In the genomic region with DNA sequence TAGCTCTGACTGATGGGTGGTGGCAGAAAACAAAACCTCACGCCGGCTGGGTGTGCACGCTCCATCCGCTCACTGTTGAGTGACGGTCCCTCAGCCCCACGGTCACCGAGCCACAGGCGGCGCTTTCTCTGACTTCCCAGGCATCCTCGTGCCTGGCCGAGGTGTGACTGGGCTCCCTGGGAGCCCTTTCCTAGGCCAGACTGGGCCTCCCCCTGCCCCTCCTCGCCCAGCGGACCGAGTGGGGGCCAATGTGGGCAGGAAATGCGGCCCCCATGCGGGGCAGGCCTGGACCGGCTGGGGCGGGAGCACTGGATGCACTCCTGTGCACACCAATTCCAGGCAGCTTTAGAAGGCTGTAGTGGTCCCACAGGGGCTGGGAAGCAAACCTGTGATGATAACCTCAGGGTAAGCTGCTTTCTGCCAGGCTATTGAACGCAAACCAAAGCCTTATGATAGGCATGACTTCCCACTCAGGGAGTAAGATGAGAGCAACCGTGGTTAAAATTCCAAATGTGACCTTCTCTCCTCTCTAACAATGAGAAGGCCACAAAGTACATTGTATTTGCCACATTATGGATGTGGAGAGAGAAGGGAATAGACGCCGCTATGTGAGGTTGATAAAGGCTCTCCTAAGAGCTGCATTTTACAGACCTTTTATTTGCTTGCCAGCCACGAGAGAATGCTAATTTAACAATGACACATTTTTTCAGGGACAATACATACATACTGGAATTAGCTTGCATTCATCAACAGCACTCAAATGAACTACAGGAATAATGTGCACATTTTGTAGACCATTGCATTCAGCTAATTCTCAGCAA, we compare ENCODE assay signal across 16 cellular contexts.
DNase-seq lines count a peak whose midpoint lies in the region; ATAC-seq lines count a peak whose summit lies in the region.
"Had no signal": no experiment of that assay in that cellular context is flagged by ENCODE, and none has a peak within 500 bp of the region (broad histone marks: within the 10 kb centered on the region; RNA-seq: fewer than 3 reads in every experiment).

No MANE protein-coding gene starts in this region.

- ATAC-seq in activated T-helper 17 cell treated with anti-CD3 and anti-CD28 coated beads, Interleukin-2, amount 50 U/mL, for 72 hours (replicated peaks): no peak
- no peak for ATAC-seq in stimulated activated memory B cell treated with anti-CD40 and anti-IgM and Interleukin-4, amounts not matched to agents 10 μg/mL and 1 μg/mL and 100 μg/mL, for 72 hours
- no peak for ATAC-seq in natural killer cell treated with Interleukin-12 subunit alpha and Interleukin-12 subunit beta and Interleukin-15 and Interleukin-18, amount 100 ng/mL, for 72 hours
- ATAC-seq in left colon: no peak
- ATAC-seq in HG02798 (IDR thresholded peaks at IDR 0.05; ENCODE audit: poor library complexity, unreplicated experiment): no peak
- ATAC-seq: A549; activated CD8-positive, alpha-beta T cell treated with anti-CD3 and anti-CD28 coated beads, Interleukin-2, amount 10 ng/mL, durations not matched to agents 7 days and 5 days; gastroesophageal sphincter; pancreas had no signal

- DNase-seq in T-helper 1 cell (no peak), globus pallidus (ENCODE audit: low spot score) (peak; percentile 29), left colon (no peak)
- no peak for DNase-seq in natural killer cell treated with Interleukin-12 subunit alpha and Interleukin-12 subunit beta and Interleukin-15 and Interleukin-18, amount 100 ng/mL, for 72 hours (ENCODE audit: low spot score)
- DNase-seq: activated CD8-positive, alpha-beta T cell treated with anti-CD3 and anti-CD28 coated beads, Interleukin-2, amount 10 ng/mL, durations not matched to agents 7 days and 5 days; NCI-H446 treated with DMSO at 0.1 percent for 48 hours; small intestine had no signal

- no peak overlapping the region for H3K4me3 Mint-ChIP-seq in T-helper 1 cell treated with Interleukin-12 subunit alpha and Interleukin-12 subunit beta and Interleukin-4 antibody, amounts not matched to agents 30 μg/mL and 1 μg/mL, for 36 hours
- H3K4me3 Mint-ChIP-seq in activated T-helper 17 cell treated with anti-CD3 and anti-CD28 coated beads, Interleukin-2, amount 50 U/mL, for 72 hours: no peak overlapping the region
- H3K4me3 Mint-ChIP-seq in stimulated activated memory B cell treated with anti-CD40 and anti-IgM and Interleukin-4, amounts not matched to agents 10 μg/mL and 1 μg/mL and 100 μg/mL, for 72 hours: no peak overlapping the region
- no peak overlapping the region for H3K4me3 Mint-ChIP-seq in natural killer cell treated with Interleukin-12 subunit alpha and Interleukin-12 subunit beta and Interleukin-15 and Interleukin-18, amount 100 ng/mL, for 72 hours
- H3K4me3 Mint-ChIP-seq: activated CD8-positive, alpha-beta T cell treated with anti-CD3 and anti-CD28 coated beads, Interleukin-2, amount 10 ng/mL, durations not matched to agents 7 days and 5 days; CD14-positive monocyte; type B pancreatic cell had no signal

- H3K27ac Mint-ChIP-seq in T-helper 1 cell treated with Interleukin-12 subunit alpha and Interleukin-12 subunit beta and Interleukin-4 antibody, amounts not matched to agents 30 μg/mL and 1 μg/mL, for 36 hours: peak overlapping the region; percentile 8
- peak overlapping the region; percentile 50 for H3K27ac Mint-ChIP-seq in activated T-helper 17 cell treated with anti-CD3 and anti-CD28 coated beads, Interleukin-2, amount 50 U/mL, for 72 hours
- H3K27ac Mint-ChIP-seq in stimulated activated memory B cell treated with anti-CD40 and anti-IgM and Interleukin-4, amounts not matched to agents 10 μg/mL and 1 μg/mL and 100 μg/mL, for 72 hours: peak overlapping the region; percentile 6
- peak overlapping the region in 1 of 2 donors; percentile 54 for H3K27ac Mint-ChIP-seq in natural killer cell treated with Interleukin-12 subunit alpha and Interleukin-12 subunit beta and Interleukin-15 and Interleukin-18, amount 100 ng/mL, for 72 hours
- H3K27ac Mint-ChIP-seq: activated CD8-positive, alpha-beta T cell treated with anti-CD3 and anti-CD28 coated beads, Interleukin-2, amount 10 ng/mL, durations not matched to agents 7 days and 5 days; type B pancreatic cell had no signal

- intact Hi-C loops in left colon (cut with DNase I, micrococcal nuclease): loop anchor here in 1 of 2 donors (10.0 kb wide), 1 partner anchor 364 kb away; no protein-coding TSS in a partner anchor

- H3K27me3 Mint-ChIP-seq in T-helper 1 cell treated with Interleukin-12 subunit alpha and Interleukin-12 subunit beta and Interleukin-4 antibody, amounts not matched to agents 30 μg/mL and 1 μg/mL, for 36 hours (ENCODE audit: low read depth): no peaks in the 10 kb centered on the region
- no peaks in the 10 kb centered on the region for H3K27me3 Mint-ChIP-seq in activated T-helper 17 cell treated with anti-CD3 and anti-CD28 coated beads, Interleukin-2, amount 50 U/mL, for 72 hours
- H3K27me3 Mint-ChIP-seq in stimulated activated memory B cell treated with anti-CD40 and anti-IgM and Interleukin-4, amounts not matched to agents 10 μg/mL and 1 μg/mL and 100 μg/mL, for 72 hours: no peaks in the 10 kb centered on the region
- H3K27me3 Mint-ChIP-seq in natural killer cell treated with Interleukin-12 subunit alpha and Interleukin-12 subunit beta and Interleukin-15 and Interleukin-18, amount 100 ng/mL, for 72 hours: no peaks in the 10 kb centered on the region
- H3K27me3 Mint-ChIP-seq: type B pancreatic cell had no signal

- H3K4me1 Mint-ChIP-seq in T-helper 1 cell treated with Interleukin-12 subunit alpha and Interleukin-12 subunit beta and Interleukin-4 antibody, amounts not matched to agents 30 μg/mL and 1 μg/mL, for 36 hours (ENCODE audit: low read depth): peaks cover 9% of the 10 kb centered on the region
- H3K4me1 Mint-ChIP-seq in activated T-helper 17 cell treated with anti-CD3 and anti-CD28 coated beads, Interleukin-2, amount 50 U/mL, for 72 hours: peaks cover 11% of the 10 kb centered on the region
- H3K4me1 Mint-ChIP-seq in stimulated activated memory B cell treated with anti-CD40 and anti-IgM and Interleukin-4, amounts not matched to agents 10 μg/mL and 1 μg/mL and 100 μg/mL, for 72 hours: peaks cover 7% of the 10 kb centered on the region
- peaks cover 13 to 20% of the 10 kb centered on the region in 2 donors for H3K4me1 Mint-ChIP-seq in natural killer cell treated with Interleukin-12 subunit alpha and Interleukin-12 subunit beta and Interleukin-15 and Interleukin-18, amount 100 ng/mL, for 72 hours (ENCODE audit: low read depth in 2 of 2)
- H3K4me1 Mint-ChIP-seq: CD14-positive monocyte had no signal

- peaks cover 46% of the 10 kb centered on the region for H3K36me3 Mint-ChIP-seq in T-helper 1 cell treated with Interleukin-12 subunit alpha and Interleukin-12 subunit beta and Interleukin-4 antibody, amounts not matched to agents 30 μg/mL and 1 μg/mL, for 36 hours (ENCODE audit: low read depth)
- H3K36me3 Mint-ChIP-seq in activated T-helper 17 cell treated with anti-CD3 and anti-CD28 coated beads, Interleukin-2, amount 50 U/mL, for 72 hours (ENCODE audit: low read depth): peaks cover 97% of the 10 kb centered on the region
- peaks cover 58% of the 10 kb centered on the region for H3K36me3 Mint-ChIP-seq in stimulated activated memory B cell treated with anti-CD40 and anti-IgM and Interleukin-4, amounts not matched to agents 10 μg/mL and 1 μg/mL and 100 μg/mL, for 72 hours
- H3K36me3 Mint-ChIP-seq in natural killer cell treated with Interleukin-12 subunit alpha and Interleukin-12 subunit beta and Interleukin-15 and Interleukin-18, amount 100 ng/mL, for 72 hours: peaks cover 27% of the 10 kb centered on the region
- H3K36me3 Mint-ChIP-seq: type B pancreatic cell had no signal

- H3K9me3 Mint-ChIP-seq in T-helper 1 cell treated with Interleukin-12 subunit alpha and Interleukin-12 subunit beta and Interleukin-4 antibody, amounts not matched to agents 30 μg/mL and 1 μg/mL, for 36 hours: no peaks in the 10 kb centered on the region
- no peaks in the 10 kb centered on the region for H3K9me3 Mint-ChIP-seq in activated T-helper 17 cell treated with anti-CD3 and anti-CD28 coated beads, Interleukin-2, amount 50 U/mL, for 72 hours
- no peaks in the 10 kb centered on the region for H3K9me3 Mint-ChIP-seq in stimulated activated memory B cell treated with anti-CD40 and anti-IgM and Interleukin-4, amounts not matched to agents 10 μg/mL and 1 μg/mL and 100 μg/mL, for 72 hours
- H3K9me3 Mint-ChIP-seq in natural killer cell treated with Interleukin-12 subunit alpha and Interleukin-12 subunit beta and Interleukin-15 and Interleukin-18, amount 100 ng/mL, for 72 hours: no peaks in the 10 kb centered on the region
- H3K9me3 Mint-ChIP-seq: type B pancreatic cell had no signal
